9 cellular contexts compared by ENCODE assay signal in the genomic region with DNA sequence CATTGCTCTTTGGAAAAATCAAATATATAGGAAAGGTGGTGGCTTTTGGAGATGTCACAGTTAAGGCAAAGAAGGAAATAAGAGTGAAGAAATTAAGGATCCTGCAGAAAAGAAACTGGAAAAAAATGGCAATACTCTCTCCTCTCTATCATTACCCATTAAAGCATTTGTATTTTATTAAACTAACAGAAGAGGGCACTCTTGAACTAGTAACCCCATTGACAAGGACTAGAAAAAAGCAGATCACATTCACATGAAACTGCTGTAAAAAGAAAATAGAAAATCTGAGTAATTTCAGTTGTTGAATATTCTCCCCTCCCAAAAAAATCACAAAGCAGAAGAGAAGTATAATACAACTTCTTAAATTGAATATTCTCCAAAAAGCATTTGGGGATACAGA.
A peak's percentile ranks its signal among the peaks of the same experiment; 100 is the strongest.
DNase-seq lines count a peak whose midpoint lies in the region; ATAC-seq and TF ChIP-seq lines count a peak whose summit lies in the region.
"Had no signal": no experiment of that assay in that cellular context is flagged by ENCODE, and none has a peak within 500 bp of the region (broad histone marks: within the 10 kb centered on the region; RNA-seq: fewer than 3 reads in every experiment).

No MANE protein-coding gene starts in this region.

- CTCF ChIA-PET in RWPE1 (lab: Yijun Ruan, JAX) = interaction anchor here (0.9 kb wide), 1 partner anchor 18 kb away, joined by 5 read pairs; no protein-coding TSS in a partner anchor

- no peaks in the 10 kb centered on the region for H4K20me1 ChIP-seq in hepatocyte (ENCODE audit: insufficient read depth, poor library complexity, severe bottlenecking)

- H3K27me3 ChIP-seq in hepatocyte (no peaks in the 10 kb centered on the region), prostate gland (replicated peaks; ENCODE audit: insufficient read depth) (no peaks in the 10 kb centered on the region)

- H3K79me2 ChIP-seq in hepatocyte = no peaks in the 10 kb centered on the region

- no peak overlapping the region for H3K4me3 ChIP-seq in hepatocyte
- H3K4me3 ChIP-seq in prostate gland = no peak overlapping the region
- H3K4me3 ChIP-seq: lung had no signal

- no peak overlapping the region for H3K4me2 ChIP-seq in hepatocyte

- no peak for TF ChIP-seq POLR2A in prostate gland (IDR thresholded peaks at IDR 0.05)

- H3K9me2 ChIP-seq in hepatocyte (replicated peaks; ENCODE audit: insufficient read depth) = no peaks in the 10 kb centered on the region

- H3K27ac ChIP-seq in RWPE1 (no peak overlapping the region), hepatocyte (no peak overlapping the region), prostate gland (no peak overlapping the region)

- DNase-seq in EH (ENCODE audit: low read depth) (peak; percentile 15), HT1080 (ENCODE audit: low read depth) (peak; percentile 2), RWPE1 (ENCODE audit: low spot score) (peak; percentile 16), hepatocyte (ENCODE audit: low spot score) (no peak), prostate gland (ENCODE audit: low spot score) (no peak), globus pallidus (ENCODE audit: low spot score) (no peak)
- no peak for DNase-seq in stimulated activated CD4-positive, alpha-beta T cell treated with anti-CD3 and anti-CD28 coated beads, Interleukin-4, amount 100 ng/mL, for 24 hours

- POLR2A ChIA-PET in RWPE1 (lab: Yijun Ruan, JAX; ENCODE audit: low non-redundant PET) = no interaction called here

- intact Hi-C loops in prostate gland (cut with DNase I) = no loop called here

- H3K9me3 ChIP-seq in hepatocyte (ENCODE audit: low read depth) (no peaks in the 10 kb centered on the region), prostate gland (no peaks in the 10 kb centered on the region)

- H2AFZ ChIP-seq in hepatocyte = no peak overlapping the region

- no peaks in the 10 kb centered on the region for H3K4me1 ChIP-seq in hepatocyte (ENCODE audit: insufficient read depth)
- no peaks in the 10 kb centered on the region for H3K4me1 ChIP-seq in prostate gland (replicated peaks)

- ATAC-seq in GM21737 (IDR thresholded peaks at IDR 0.05; ENCODE audit: unreplicated experiment) = no peak

- TF ChIP-seq CTCF in RWPE1 (conservative IDR thresholded peaks at IDR 0.05; ENCODE audit: low read depth) = peak; percentile 40
- TF ChIP-seq CTCF in hepatocyte (IDR thresholded peaks at IDR 0.05; ENCODE audit: poor library complexity) = peak; percentile 40
- no peak for TF ChIP-seq CTCF in prostate gland (IDR thresholded peaks at IDR 0.05)

- H3K36me3 ChIP-seq in hepatocyte (replicated peaks; ENCODE audit: insufficient read depth, low read depth) (no peaks in the 10 kb centered on the region), prostate gland (no peaks in the 10 kb centered on the region)

Comparison
In these comparisons a context has a peak if more than half of its experiments do, and no peak if none do; other contexts are left out.
1. DNase-seq: peak in EH (single experiment), HT1080 (single experiment) and RWPE1 (single experiment); none in hepatocyte (single experiment), prostate gland (single experiment), stimulated activated CD4-positive, alpha-beta T cell treated with anti-CD3 and anti-CD28 coated beads, Interleukin-4, amount 100 ng/mL, for 24 hours (single experiment) and globus pallidus (single experiment).
2. CTCF ChIP-seq: peak in RWPE1 (single experiment) and hepatocyte (single experiment); none in prostate gland (0 of 4).